In the genomic region with DNA sequence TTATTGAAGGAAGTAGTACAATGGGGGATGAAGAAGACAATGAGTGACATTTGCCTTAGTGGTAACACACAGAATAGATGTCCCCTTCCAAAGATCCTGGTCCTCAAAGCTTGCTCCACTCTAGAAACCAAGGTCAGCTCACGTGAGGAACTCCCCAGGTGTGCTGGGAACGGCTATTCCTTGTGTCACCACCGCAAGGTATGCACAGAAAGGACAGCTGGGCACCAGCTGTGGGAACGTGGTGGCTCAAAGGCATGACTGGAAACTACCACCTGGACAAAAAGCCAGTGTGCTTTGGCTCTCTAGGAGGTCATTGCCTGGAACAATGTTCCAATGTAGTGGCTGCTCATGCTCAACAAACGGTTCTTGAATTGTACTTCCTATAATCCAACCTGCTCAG, we compare ENCODE assay signal across 36 cellular contexts.
"Had no signal": no experiment of that assay in that cellular context is flagged by ENCODE, and none has a peak within 500 bp of the region (broad histone marks: within the 10 kb centered on the region; RNA-seq: fewer than 3 reads in every experiment).

No MANE protein-coding gene starts in this region.

- DNase-seq: activated effector memory CD4-positive, alpha-beta T cell treated with anti-CD3 and anti-CD28 coated beads, Interleukin-2, amount 50 U/mL, for 16 hours; activated effector memory CD4-positive, alpha-beta T cell treated with Interleukin-2 at 50 U/mL for 16 hours; activated gamma-delta T cell; activated gamma-delta T cell treated with Interleukin-2 at 50 U/mL for 16 hours; activated naive CD4-positive, alpha-beta T cell; activated naive CD4-positive, alpha-beta T cell treated with anti-CD3 and anti-CD28 coated beads for 36 hours; activated naive CD4-positive, alpha-beta T cell treated with anti-CD3 and anti-CD28 coated beads, Interleukin-2, amount 10 ng/mL, durations not matched to agents 7 days and 5 days; activated naive CD4-positive, alpha-beta T cell treated with anti-CD3 and anti-CD28 coated beads, Interleukin-2, amount 50 U/mL, for 16 hours; activated naive CD4-positive, alpha-beta T cell treated with Interleukin-2 at 50 U/mL for 16 hours; activated naive CD8-positive, alpha-beta T cell treated with anti-CD3 and anti-CD28 coated beads for 36 hours; activated naive CD8-positive, alpha-beta T cell treated with anti-CD3 and anti-CD28 coated beads, Interleukin-2, amount 10 ng/mL, durations not matched to agents 7 days and 5 days; activated naive CD8-positive, alpha-beta T cell treated with anti-CD3 and anti-CD28 coated beads, Interleukin-2, amount 50 U/mL, for 24 hours; activated T-cell treated with anti-CD3 and anti-CD28 coated beads, Interleukin-2, amount 50 U/mL, for 1 hour; activated T-cell treated with anti-CD3 and anti-CD28 coated beads, Interleukin-2, amount 50 U/mL, for 24 hours; activated T-cell treated with anti-CD3 and anti-CD28 coated beads, Interleukin-2, amount 50 U/mL, for 48 hours; activated T-cell treated with anti-CD3 and anti-CD28 coated beads, Interleukin-2, amount 50 U/mL, for 72 hours; adrenal gland; amniotic stem cell; amygdala; anterior cingulate cortex; aorta; brain microvascular endothelial cell; caudate nucleus; central memory CD4-positive, alpha-beta T cell; cerebellar nuclear complex had no signal

- H3K9me3 Mint-ChIP-seq: activated naive CD4-positive, alpha-beta T cell treated with anti-CD3 and anti-CD28 coated beads for 36 hours; activated naive CD4-positive, alpha-beta T cell treated with anti-CD3 and anti-CD28 coated beads, Interleukin-2, amount 10 ng/mL, durations not matched to agents 7 days and 5 days; activated naive CD4-positive, alpha-beta T cell treated with anti-CD3 and anti-CD28 coated beads, Interleukin-2, amount 50 U/mL, for 24 hours; activated naive CD8-positive, alpha-beta T cell treated with anti-CD3 and anti-CD28 coated beads for 36 hours; activated T-cell treated with anti-CD3 and anti-CD28 coated beads, Interleukin-2, amount 50 U/mL, for 24 hours; activated T-helper 1 cell treated with anti-CD3 and anti-CD28 coated beads, Interleukin-12 subunit alpha, Interleukin-12 subunit beta, Interleukin-2, Interleukin-4 antibody, amounts not matched to agents 30 ng/mL and 10 ng/mL and 1 ng/mL, durations not matched to agents 14 hours and 24 hours and 36 hours; activated T-helper 2 cell treated with anti-CD3 and anti-CD28 coated beads, Interferon-gamma antibody, Interleukin-2, Interleukin-4, amounts not matched to agents 10 μg/mL and 5 μg/mL and 100 μg/mL, durations not matched to agents 14 hours and 24 hours and 36 hours; brain had no signal

- H3K27me3 ChIP-seq: adrenal gland, ascending aorta, brain microvascular endothelial cell, breast epithelium, cardiac muscle cell had no signal

- H3K27ac ChIP-seq: adrenal gland, ascending aorta, brain microvascular endothelial cell, breast epithelium, cardiac muscle cell had no signal

- H3K27me3 Mint-ChIP-seq: activated naive CD4-positive, alpha-beta T cell treated with anti-CD3 and anti-CD28 coated beads, Interleukin-2, amount 50 U/mL, for 24 hours had no signal

- H3K27ac Mint-ChIP-seq: activated naive CD4-positive, alpha-beta T cell treated with anti-CD3 and anti-CD28 coated beads for 36 hours; activated naive CD4-positive, alpha-beta T cell treated with anti-CD3 and anti-CD28 coated beads, Interleukin-2, amount 10 ng/mL, durations not matched to agents 7 days and 5 days; activated naive CD4-positive, alpha-beta T cell treated with anti-CD3 and anti-CD28 coated beads, Interleukin-2, amount 50 U/mL, for 24 hours; activated naive CD4-positive, alpha-beta T cell treated with anti-CD3 and anti-CD28 coated beads, Interleukin-2, amount 50 U/mL, for 72 hours; activated naive CD8-positive, alpha-beta T cell; activated naive CD8-positive, alpha-beta T cell treated with anti-CD3 and anti-CD28 coated beads for 36 hours; activated naive CD8-positive, alpha-beta T cell treated with anti-CD3 and anti-CD28 coated beads, Interleukin-2, amount 10 ng/mL, durations not matched to agents 7 days and 5 days; activated naive CD8-positive, alpha-beta T cell treated with anti-CD3 and anti-CD28 coated beads, Interleukin-2, amount 50 U/mL, for 24 hours; activated T-cell treated with anti-CD3 and anti-CD28 coated beads, Interleukin-2, amount 50 U/mL, for 24 hours; activated T-cell treated with anti-CD3 and anti-CD28 coated beads, Interleukin-2, amount 50 U/mL, for 72 hours; activated T-helper 1 cell treated with anti-CD3 and anti-CD28 coated beads, Interleukin-12 subunit alpha, Interleukin-12 subunit beta, Interleukin-2, Interleukin-4 antibody, amounts not matched to agents 30 ng/mL and 10 ng/mL and 1 ng/mL, durations not matched to agents 14 hours and 24 hours and 36 hours; activated T-helper 17 cell treated with anti-CD3 and anti-CD28 coated beads, Interleukin-2, amount 50 U/mL, for 72 hours; activated T-helper 2 cell treated with anti-CD3 and anti-CD28 coated beads, Interferon-gamma antibody, Interleukin-2, Interleukin-4, amounts not matched to agents 10 μg/mL and 5 μg/mL and 100 μg/mL, durations not matched to agents 14 hours and 24 hours and 36 hours; brain had no signal

- H3K36me3 Mint-ChIP-seq: activated naive CD4-positive, alpha-beta T cell treated with anti-CD3 and anti-CD28 coated beads, Interleukin-2, amount 10 ng/mL, durations not matched to agents 7 days and 5 days; activated naive CD4-positive, alpha-beta T cell treated with anti-CD3 and anti-CD28 coated beads, Interleukin-2, amount 50 U/mL, for 24 hours; activated naive CD8-positive, alpha-beta T cell treated with anti-CD3 and anti-CD28 coated beads for 36 hours; activated naive CD8-positive, alpha-beta T cell treated with anti-CD3 and anti-CD28 coated beads, Interleukin-2, amount 10 ng/mL, durations not matched to agents 7 days and 5 days; brain had no signal

- H3K4me1 Mint-ChIP-seq: activated naive CD4-positive, alpha-beta T cell treated with anti-CD3 and anti-CD28 coated beads, Interleukin-2, amount 10 ng/mL, durations not matched to agents 7 days and 5 days; central memory CD8-positive, alpha-beta T cell had no signal

- H3K36me3 ChIP-seq: adrenal gland, brain microvascular endothelial cell, breast epithelium, cardiac muscle cell had no signal

- ATAC-seq: activated naive CD4-positive, alpha-beta T cell treated with anti-CD3 and anti-CD28 coated beads, Interleukin-2, amount 50 U/mL, for 72 hours; activated naive CD8-positive, alpha-beta T cell treated with anti-CD3 and anti-CD28 coated beads, Interleukin-2, amount 50 U/mL, for 24 hours; activated T-cell treated with anti-CD3 and anti-CD28 coated beads, Interleukin-2, amount 50 U/mL, for 72 hours; activated T-helper 17 cell treated with anti-CD3 and anti-CD28 coated beads, Interleukin-2, amount 50 U/mL, for 72 hours had no signal

- H3K9me3 ChIP-seq: adrenal gland, ascending aorta, breast epithelium had no signal

- H3K4me3 Mint-ChIP-seq: activated naive CD4-positive, alpha-beta T cell treated with anti-CD3 and anti-CD28 coated beads for 36 hours; activated naive CD4-positive, alpha-beta T cell treated with anti-CD3 and anti-CD28 coated beads, Interleukin-2, amount 10 ng/mL, durations not matched to agents 7 days and 5 days; activated naive CD4-positive, alpha-beta T cell treated with anti-CD3 and anti-CD28 coated beads, Interleukin-2, amount 50 U/mL, for 24 hours; activated naive CD8-positive, alpha-beta T cell; activated naive CD8-positive, alpha-beta T cell treated with anti-CD3 and anti-CD28 coated beads for 36 hours; activated naive CD8-positive, alpha-beta T cell treated with anti-CD3 and anti-CD28 coated beads, Interleukin-2, amount 10 ng/mL, durations not matched to agents 7 days and 5 days; activated naive CD8-positive, alpha-beta T cell treated with anti-CD3 and anti-CD28 coated beads, Interleukin-2, amount 50 U/mL, for 24 hours; activated T-cell treated with anti-CD3 and anti-CD28 coated beads, Interleukin-2, amount 50 U/mL, for 24 hours; activated T-cell treated with anti-CD3 and anti-CD28 coated beads, Interleukin-2, amount 50 U/mL, for 72 hours; activated T-helper 1 cell treated with anti-CD3 and anti-CD28 coated beads, Interleukin-12 subunit alpha, Interleukin-12 subunit beta, Interleukin-2, Interleukin-4 antibody, amounts not matched to agents 30 ng/mL and 10 ng/mL and 1 ng/mL, durations not matched to agents 14 hours and 24 hours and 36 hours; activated T-helper 17 cell treated with anti-CD3 and anti-CD28 coated beads, Interleukin-2, amount 50 U/mL, for 72 hours; brain; central memory CD8-positive, alpha-beta T cell had no signal

- H3K4me3 ChIP-seq: adrenal gland, ascending aorta, breast epithelium, cardiac muscle cell had no signal

- H3K4me1 ChIP-seq: adrenal gland, ascending aorta, breast epithelium had no signal
